In genomic region chr6:44101832-44102231, GRCh38 we compare ENCODE assay signal across 23 cellular contexts. TPM values are rescaled to one million over a fixed set of nuclear protein-coding genes. Genes with fewer than 3 reads are reported as not detected.
DNase-seq lines count a peak whose midpoint lies in the region; ATAC-seq and FAIRE-seq lines count a peak whose summit lies in the region.
"Had no signal": no experiment of that assay in that cellular context is flagged by ENCODE, and none has a peak within 500 bp of the region (broad histone marks: within the 10 kb centered on the region; RNA-seq: fewer than 3 reads in every experiment).

No MANE protein-coding gene starts in this region.

- POLR2A ChIA-PET in CD4-positive, alpha-beta memory T cell (lab: Charles Lee; ENCODE audit: partially characterized antibody), result no interaction called here
- POLR2A ChIA-PET in naive thymus-derived CD8-positive, alpha-beta T cell (lab: Charles Lee), result no interaction called here

- H3K4me1 ChIP-seq in CD4-positive, CD25-positive, alpha-beta regulatory T cell (ENCODE audit: control insufficient read depth, insufficient read depth, low read length, poor library complexity, severe bottlenecking), result no peaks in the 10 kb centered on the region
- H3K4me1 ChIP-seq in CD4-positive, alpha-beta memory T cell (ENCODE audit: insufficient read depth, low read length), result no peaks in the 10 kb centered on the region

- CTCF ChIA-PET in CD4-positive, alpha-beta memory T cell (lab: Charles Lee; ENCODE audit: partially characterized antibody), result interaction anchor here (1.1 to 1.4 kb wide), 2 partner anchors 11 to 134 kb away, joined by 3 read pairs; no protein-coding TSS in a partner anchor

- no peak for ATAC-seq in CD4-positive, CD25-positive, alpha-beta regulatory T cell (ENCODE audit: low read depth in 2 of 2)
- ATAC-seq in naive thymus-derived CD8-positive, alpha-beta T cell, result no peak
- no peak for ATAC-seq in left colon
- ATAC-seq: right lobe of liver had no signal

- no peaks in the 10 kb centered on the region for H3K9me3 Mint-ChIP-seq in CD4-positive, CD25-positive, alpha-beta regulatory T cell
- no peaks in the 10 kb centered on the region for H3K9me3 Mint-ChIP-seq in CD4-positive, alpha-beta memory T cell
- no peaks in the 10 kb centered on the region for H3K9me3 Mint-ChIP-seq in activated T-helper 1 cell treated with anti-CD3 and anti-CD28 coated beads, Interleukin-12 subunit alpha, Interleukin-12 subunit beta, Interleukin-2, Interleukin-4 antibody, amounts not matched to agents 30 ng/mL and 10 ng/mL and 1 ng/mL, durations not matched to agents 14 hours and 24 hours and 36 hours
- H3K9me3 Mint-ChIP-seq in naive thymus-derived CD8-positive, alpha-beta T cell, result no peaks in the 10 kb centered on the region

- no peak for DNase-seq in CD4-positive, CD25-positive, alpha-beta regulatory T cell
- DNase-seq in CD4-positive, alpha-beta memory T cell, result no peak
- no peak for DNase-seq in activated T-helper 1 cell treated with anti-CD3 and anti-CD28 coated beads, Interleukin-12 subunit alpha, Interleukin-12 subunit beta, Interleukin-2, Interleukin-4 antibody, amounts not matched to agents 30 ng/mL and 10 ng/mL and 1 ng/mL, durations not matched to agents 14 hours and 24 hours and 36 hours (ENCODE audit: low spot score)
- DNase-seq in naive thymus-derived CD8-positive, alpha-beta T cell, result no peak
- DNase-seq in GM19239 (ENCODE audit: insufficient read length, low spot score) (no peak), left colon (no peak), GM19238 (ENCODE audit: insufficient read length, low spot score) (no peak)
- DNase-seq: activated CD8-positive, alpha-beta memory T cell treated with anti-CD3 and anti-CD28 coated beads, Interleukin-2, amount 50 U/mL, for 4 hours; activated gamma-delta T cell; amniotic stem cell; DMS53; GM23248; hypothalamus; Kasumi-1; left ventricle myocardium inferior; NCI-H187; NCI-H526; right lobe of liver; stimulated activated CD4-positive, alpha-beta T cell treated with anti-CD3 and anti-CD28 coated beads, Interleukin-12 subunit alpha, Interleukin-12 subunit beta, amount 100 ng/mL, for 4 hours; transverse colon had no signal

- H3K27me3 Mint-ChIP-seq in CD4-positive, CD25-positive, alpha-beta regulatory T cell, result no peaks in the 10 kb centered on the region
- no peaks in the 10 kb centered on the region for H3K27me3 Mint-ChIP-seq in CD4-positive, alpha-beta memory T cell
- no peaks in the 10 kb centered on the region for H3K27me3 Mint-ChIP-seq in activated T-helper 1 cell treated with anti-CD3 and anti-CD28 coated beads, Interleukin-12 subunit alpha, Interleukin-12 subunit beta, Interleukin-2, Interleukin-4 antibody, amounts not matched to agents 30 ng/mL and 10 ng/mL and 1 ng/mL, durations not matched to agents 14 hours and 24 hours and 36 hours (ENCODE audit: insufficient read depth)
- no peaks in the 10 kb centered on the region for H3K27me3 Mint-ChIP-seq in naive thymus-derived CD8-positive, alpha-beta T cell

- FAIRE-seq in GM19239 (lab: Jason Lieb, UNC), result no peak
- FAIRE-seq: G401.6 had no signal

- no peak overlapping the region for H3K4me3 Mint-ChIP-seq in CD4-positive, CD25-positive, alpha-beta regulatory T cell
- H3K4me3 Mint-ChIP-seq in CD4-positive, alpha-beta memory T cell, result no peak overlapping the region
- H3K4me3 Mint-ChIP-seq in activated T-helper 1 cell treated with anti-CD3 and anti-CD28 coated beads, Interleukin-12 subunit alpha, Interleukin-12 subunit beta, Interleukin-2, Interleukin-4 antibody, amounts not matched to agents 30 ng/mL and 10 ng/mL and 1 ng/mL, durations not matched to agents 14 hours and 24 hours and 36 hours, result no peak overlapping the region
- no peak overlapping the region for H3K4me3 Mint-ChIP-seq in naive thymus-derived CD8-positive, alpha-beta T cell

- peaks cover 0 to 8% (median 6%) of the 10 kb centered on the region in 4 donors for H3K4me1 Mint-ChIP-seq in CD4-positive, CD25-positive, alpha-beta regulatory T cell
- H3K4me1 Mint-ChIP-seq in CD4-positive, alpha-beta memory T cell, result peaks cover 10 to 37% (median 20%) of the 10 kb centered on the region in 4 donors
- peaks cover 2% of the 10 kb centered on the region for H3K4me1 Mint-ChIP-seq in activated T-helper 1 cell treated with anti-CD3 and anti-CD28 coated beads, Interleukin-12 subunit alpha, Interleukin-12 subunit beta, Interleukin-2, Interleukin-4 antibody, amounts not matched to agents 30 ng/mL and 10 ng/mL and 1 ng/mL, durations not matched to agents 14 hours and 24 hours and 36 hours (ENCODE audit: low read depth)
- H3K4me1 Mint-ChIP-seq in naive thymus-derived CD8-positive, alpha-beta T cell, result peaks cover 10 to 33% (median 22%) of the 10 kb centered on the region in 4 donors

- peaks cover 5% of the 10 kb centered on the region for H3K36me3 Mint-ChIP-seq in CD4-positive, CD25-positive, alpha-beta regulatory T cell
- H3K36me3 Mint-ChIP-seq in CD4-positive, alpha-beta memory T cell, result peaks cover 7 to 31% of the 10 kb centered on the region in 2 donors
- H3K36me3 Mint-ChIP-seq in activated T-helper 1 cell treated with anti-CD3 and anti-CD28 coated beads, Interleukin-12 subunit alpha, Interleukin-12 subunit beta, Interleukin-2, Interleukin-4 antibody, amounts not matched to agents 30 ng/mL and 10 ng/mL and 1 ng/mL, durations not matched to agents 14 hours and 24 hours and 36 hours (ENCODE audit: low read depth), result peaks cover 9% of the 10 kb centered on the region
- peaks cover 0 to 34% (median 0%) of the 10 kb centered on the region in 3 donors for H3K36me3 Mint-ChIP-seq in naive thymus-derived CD8-positive, alpha-beta T cell

- H3K27me3 ChIP-seq in CD4-positive, CD25-positive, alpha-beta regulatory T cell (ENCODE audit: control insufficient read depth, insufficient read depth, low read length), result no peaks in the 10 kb centered on the region
- no peaks in the 10 kb centered on the region for H3K27me3 ChIP-seq in CD4-positive, alpha-beta memory T cell (ENCODE audit: insufficient read depth, low read length)
- H3K27me3 ChIP-seq: right lobe of liver, transverse colon had no signal

- H3K36me3 ChIP-seq in CD4-positive, CD25-positive, alpha-beta regulatory T cell (ENCODE audit: control insufficient read depth, insufficient read depth, low read length), result peaks cover 16% of the 10 kb centered on the region
- peaks cover 5% of the 10 kb centered on the region for H3K36me3 ChIP-seq in CD4-positive, alpha-beta memory T cell (ENCODE audit: insufficient read depth, low read length)
- H3K36me3 ChIP-seq: left ventricle myocardium inferior, transverse colon had no signal

- no peaks in the 10 kb centered on the region for H3K9me3 ChIP-seq in CD4-positive, CD25-positive, alpha-beta regulatory T cell (ENCODE audit: control insufficient read depth in 2 of 2, low read length in 2 of 2)
- H3K9me3 ChIP-seq in CD4-positive, alpha-beta memory T cell (ENCODE audit: control insufficient read depth in 1 of 2, low read length in 2 of 2), result no peaks in the 10 kb centered on the region
- H3K9me3 ChIP-seq: left ventricle myocardium inferior, right lobe of liver, transverse colon had no signal

- peak overlapping the region in 2 of 3 donors; percentile 40 to 85 for H3K27ac Mint-ChIP-seq in CD4-positive, CD25-positive, alpha-beta regulatory T cell
- H3K27ac Mint-ChIP-seq in CD4-positive, alpha-beta memory T cell, result peak overlapping the region in 5 of 7 donors; percentile 66 to 78 (median 77)
- H3K27ac Mint-ChIP-seq in activated T-helper 1 cell treated with anti-CD3 and anti-CD28 coated beads, Interleukin-12 subunit alpha, Interleukin-12 subunit beta, Interleukin-2, Interleukin-4 antibody, amounts not matched to agents 30 ng/mL and 10 ng/mL and 1 ng/mL, durations not matched to agents 14 hours and 24 hours and 36 hours, result peak overlapping the region; percentile 36
- peak overlapping the region in 9 of 10 donors; percentile 2 to 92 (median 48) for H3K27ac Mint-ChIP-seq in naive thymus-derived CD8-positive, alpha-beta T cell

- intact Hi-C loops in CD4-positive, alpha-beta memory T cell (cut with micrococcal nuclease), result no loop called here
- intact Hi-C loops in activated T-helper 1 cell treated with anti-CD3 and anti-CD28 coated beads, Interleukin-12 subunit alpha, Interleukin-12 subunit beta, Interleukin-2, Interleukin-4 antibody, amounts not matched to agents 30 ng/mL and 10 ng/mL and 1 ng/mL, durations not matched to agents 14 hours and 24 hours and 36 hours (cut with micrococcal nuclease), result no loop called here
- intact Hi-C loops in left colon (cut with DNase I, micrococcal nuclease), result no loop called here

- H3K27ac ChIP-seq in CD4-positive, CD25-positive, alpha-beta regulatory T cell (ENCODE audit: insufficient read depth, low read length, poor library complexity, severe bottlenecking), result no peak overlapping the region
- H3K27ac ChIP-seq in CD4-positive, alpha-beta memory T cell (ENCODE audit: low read depth, low read length), result no peak overlapping the region
- H3K27ac ChIP-seq: GM23248, left ventricle myocardium inferior, right lobe of liver, transverse colon had no signal

- H3K4me3 ChIP-seq in CD4-positive, CD25-positive, alpha-beta regulatory T cell (ENCODE audit: low read depth, low read length), result no peak overlapping the region
- no peak overlapping the region for H3K4me3 ChIP-seq in CD4-positive, alpha-beta memory T cell (ENCODE audit: low read length in 2 of 2)
- H3K4me3 ChIP-seq: GM23248, left ventricle myocardium inferior, right lobe of liver, transverse colon had no signal

RNA-seq across cellular contexts. Expression of gene MRPL14, which starts 25.4 kb away (rescaled TPM):
- 11.8 TPM for total RNA-seq in CD4-positive, CD25-positive, alpha-beta regulatory T cell
- 100 to 1,000 TPM in 1 of 4 donors, 10 to 100 TPM in 3; 72.3 to 101 (median 86.5) TPM for polyA plus RNA-seq in CD4-positive, CD25-positive, alpha-beta regulatory T cell
- 10 to 100 TPM; 21.7 to 23.9 TPM for total RNA-seq in CD4-positive, alpha-beta memory T cell
- polyA plus RNA-seq in CD4-positive, alpha-beta memory T cell, result 100 to 1,000 TPM; 103 to 123 TPM
- total RNA-seq in activated T-helper 1 cell treated with anti-CD3 and anti-CD28 coated beads, Interleukin-12 subunit alpha, Interleukin-12 subunit beta, Interleukin-2, Interleukin-4 antibody, amounts not matched to agents 30 ng/mL and 10 ng/mL and 1 ng/mL, durations not matched to agents 14 hours and 24 hours and 36 hours, result 62.6 and 68.6 TPM in 2 replicates
- total RNA-seq in naive thymus-derived CD8-positive, alpha-beta T cell, result 10 to 100 TPM; 17.0 to 20.4 TPM
- 10 to 100 TPM; 76.5 to 89.3 (median 80.3) TPM for polyA plus RNA-seq in naive thymus-derived CD8-positive, alpha-beta T cell
- 10 to 100 TPM; 47.5 to 63.1 TPM for total RNA-seq in left colon

RNA-seq across cellular contexts. Expression of gene TMEM63B, which starts 25.5 kb away (rescaled TPM):
- total RNA-seq in CD4-positive, CD25-positive, alpha-beta regulatory T cell, result 20.5 TPM
- 1 to 10 TPM; 1.3 to 2.3 (median 1.4) TPM for polyA plus RNA-seq in CD4-positive, CD25-positive, alpha-beta regulatory T cell
- total RNA-seq in CD4-positive, alpha-beta memory T cell, result 10 to 100 TPM; 20.7 to 24.1 TPM
- polyA plus RNA-seq in CD4-positive, alpha-beta memory T cell, result 1 to 10 TPM in 1 of 2 donors, under 1 TPM in 1; 0.91 to 2.3 TPM
- total RNA-seq in activated T-helper 1 cell treated with anti-CD3 and anti-CD28 coated beads, Interleukin-12 subunit alpha, Interleukin-12 subunit beta, Interleukin-2, Interleukin-4 antibody, amounts not matched to agents 30 ng/mL and 10 ng/mL and 1 ng/mL, durations not matched to agents 14 hours and 24 hours and 36 hours, result 17.0 and 20.7 TPM in 2 replicates
- total RNA-seq in naive thymus-derived CD8-positive, alpha-beta T cell, result 10 to 100 TPM; 15.5 to 15.9 TPM
- polyA plus RNA-seq in naive thymus-derived CD8-positive, alpha-beta T cell, result 1 to 10 TPM in 1 of 3 donors, under 1 TPM in 2; 0.26 to 2.2 (median 0.96) TPM
- 100 to 1,000 TPM in 1 of 2 donors, 10 to 100 TPM in 1; 99.7 to 102 TPM for total RNA-seq in left colon

RNA-seq across cellular contexts. Expression of gene CAPN11, which starts 56.8 kb away (rescaled TPM):
- not detected for total RNA-seq in CD4-positive, CD25-positive, alpha-beta regulatory T cell
- not detected for polyA plus RNA-seq in CD4-positive, CD25-positive, alpha-beta regulatory T cell
- total RNA-seq in CD4-positive, alpha-beta memory T cell, result not detected
- polyA plus RNA-seq in CD4-positive, alpha-beta memory T cell, result not detected
- total RNA-seq in activated T-helper 1 cell treated with anti-CD3 and anti-CD28 coated beads, Interleukin-12 subunit alpha, Interleukin-12 subunit beta, Interleukin-2, Interleukin-4 antibody, amounts not matched to agents 30 ng/mL and 10 ng/mL and 1 ng/mL, durations not matched to agents 14 hours and 24 hours and 36 hours, result not detected in 2 replicates
- not detected for total RNA-seq in naive thymus-derived CD8-positive, alpha-beta T cell
- polyA plus RNA-seq in naive thymus-derived CD8-positive, alpha-beta T cell, result not detected
- total RNA-seq in left colon, result 1 to 10 TPM in 1 of 2 donors, under 1 TPM in 1; 0.70 to 3.0 TPM
- total RNA-seq: GM23248; T-helper 1 cell treated with Interleukin-12 subunit alpha and Interleukin-12 subunit beta and Interleukin-4 antibody, amounts not matched to agents 30 ng/mL and 1 ng/mL, for 36 hours had no signal
- polyA plus RNA-seq: GM23248, neural cell had no signal
